In the genomic region with DNA sequence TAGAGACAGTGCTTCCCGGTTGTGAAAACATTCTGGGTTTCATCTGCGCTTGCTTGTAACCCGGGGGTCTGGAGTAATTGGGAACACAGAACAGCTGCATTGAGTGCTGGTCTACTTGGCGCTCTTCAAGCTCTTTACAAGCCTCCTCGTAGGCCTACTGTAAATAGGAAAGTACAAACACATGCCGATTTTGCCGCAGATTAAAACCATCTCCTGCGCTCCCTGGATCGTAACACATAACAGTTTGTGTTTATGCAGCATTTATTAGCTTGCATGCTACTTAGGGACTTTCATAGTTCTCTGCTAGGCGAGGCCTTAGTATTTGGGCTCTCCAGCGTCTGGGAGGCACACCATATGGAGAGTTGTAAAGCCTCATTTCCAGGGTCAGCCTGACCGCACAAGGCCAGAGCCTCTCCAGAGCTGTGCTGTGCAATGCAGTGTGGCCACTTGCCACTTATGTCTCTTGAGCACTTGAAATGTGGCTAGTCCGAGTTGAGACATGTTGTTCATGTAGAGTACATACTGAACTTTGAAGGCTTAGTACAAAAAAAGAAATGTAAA, we compare ENCODE assay signal across 17 cellular contexts.
DNase-seq lines count a peak whose midpoint lies in the region; ATAC-seq and TF ChIP-seq lines count a peak whose summit lies in the region.
"Had no signal": no experiment of that assay in that cellular context is flagged by ENCODE, and none has a peak within 500 bp of the region (broad histone marks: within the 10 kb centered on the region; RNA-seq: fewer than 3 reads in every experiment).

No MANE protein-coding gene starts in this region.

- no peaks in the 10 kb centered on the region for H3K27me3 ChIP-seq in HCT116 (ENCODE audit: insufficient read depth, low read length)
- H3K27me3 ChIP-seq in left lung, result no peaks in the 10 kb centered on the region
- no peaks in the 10 kb centered on the region for H3K27me3 ChIP-seq in stomach smooth muscle (ENCODE audit: control insufficient read depth in 1 of 2, insufficient read depth in 2 of 2, low read length in 2 of 2)
- H3K27me3 ChIP-seq: right lobe of liver had no signal

- no peak for TF ChIP-seq POLR2A in HCT116 (IDR thresholded peaks at IDR 0.05; ENCODE audit: borderline replicate concordance, extremely low read depth, insufficient read depth, insufficient read length)

- no peaks in the 10 kb centered on the region for H3K36me3 Mint-ChIP-seq in brain
- H3K36me3 Mint-ChIP-seq in glutamatergic neuron (ENCODE audit: unreplicated experiment), result no peaks in the 10 kb centered on the region

- H3K4me3 Mint-ChIP-seq in brain (no peak overlapping the region), glutamatergic neuron (ENCODE audit: unreplicated experiment) (no peak overlapping the region)
- H3K4me3 Mint-ChIP-seq: H9, IgD-negative memory B cell had no signal

- CTCF ChIA-PET in HCT116 (lab: Charles Lee), result no interaction called here

- H3K4me1 Mint-ChIP-seq in brain (peaks cover 14% of the 10 kb centered on the region), glutamatergic neuron (ENCODE audit: low read depth, unreplicated experiment) (no peaks in the 10 kb centered on the region)
- H3K4me1 Mint-ChIP-seq: IgD-negative memory B cell had no signal

- H4K20me1 ChIP-seq in HCT116 (ENCODE audit: insufficient read depth), result no peaks in the 10 kb centered on the region

- H3K79me2 ChIP-seq in HCT116 (ENCODE audit: insufficient read depth, low read length), result no peaks in the 10 kb centered on the region

- H3K9ac ChIP-seq in HCT116 (ENCODE audit: low read length), result no peak overlapping the region
- H3K9ac ChIP-seq in stomach smooth muscle (ENCODE audit: low read length in 2 of 2), result no peak overlapping the region

- peaks cover 7% of the 10 kb centered on the region for H3K27me3 Mint-ChIP-seq in brain
- H3K27me3 Mint-ChIP-seq in glutamatergic neuron (ENCODE audit: unreplicated experiment), result no peaks in the 10 kb centered on the region
- H3K27me3 Mint-ChIP-seq: IgD-negative memory B cell had no signal

- H3K27ac Mint-ChIP-seq in brain, result peak overlapping the region in 3 of 5 experiments; percentile 22 to 88 (median 72)
- H3K27ac Mint-ChIP-seq in glutamatergic neuron (ENCODE audit: unreplicated experiment), result no peak overlapping the region
- H3K27ac Mint-ChIP-seq: IgD-negative memory B cell had no signal

- H3K9me3 Mint-ChIP-seq in brain (no peaks in the 10 kb centered on the region), glutamatergic neuron (ENCODE audit: unreplicated experiment) (no peaks in the 10 kb centered on the region)
- H3K9me3 Mint-ChIP-seq: H9, IgD-negative memory B cell had no signal

- no peak for TF ChIP-seq RAD21 in HCT116 (IDR thresholded peaks at IDR 0.05; ENCODE audit: low read depth)

- POLR2A ChIA-PET in HCT116 (lab: Charles Lee), result no interaction called here

- ATAC-seq in HCT116, result no peak
- peak; percentile 58 for ATAC-seq in left lung
- ATAC-seq in HG03097 (IDR thresholded peaks at IDR 0.05; ENCODE audit: low FRiP score, unreplicated experiment), result no peak
- ATAC-seq: SK-N-SH treated with all-trans-retinoic acid at 6 μM for 48 hours had no signal

- H3K36me3 ChIP-seq in HCT116 (ENCODE audit: control insufficient read depth in 1 of 2, insufficient read depth in 2 of 2, low read length in 2 of 2) (no peaks in the 10 kb centered on the region), left lung (no peaks in the 10 kb centered on the region), stomach smooth muscle (ENCODE audit: control insufficient read depth in 2 of 2, insufficient read depth in 2 of 2, low read length in 2 of 2) (no peaks in the 10 kb centered on the region)
- H3K36me3 ChIP-seq: right lobe of liver had no signal

- H3K9me3 ChIP-seq in HCT116 (ENCODE audit: control insufficient read depth in 1 of 2, insufficient read depth in 1 of 2, low read depth in 1 of 2, low read length in 2 of 2) (no peaks in the 10 kb centered on the region), left lung (no peaks in the 10 kb centered on the region), stomach smooth muscle (ENCODE audit: control insufficient read depth in 2 of 2, low read length in 2 of 2) (no peaks in the 10 kb centered on the region)
- H3K9me3 ChIP-seq: right lobe of liver had no signal

- intact Hi-C loops in HCT116 (cut with micrococcal nuclease) (no loop called here), left lung (cut with DNase I) (no loop called here)

- DNase-seq in HCT116 (ENCODE audit: low read depth, low spot score), result no peak
- peak in 1 of 2 donors; percentile 40 for DNase-seq in left lung
- no peak for DNase-seq in activated T-cell treated with anti-CD3 and anti-CD28 coated beads, Interleukin-2, amount 50 U/mL, for 1 hour
- no peak for DNase-seq in glutamatergic neuron
- no peak for DNase-seq in NK-92 (lab: John Stamatoyannopoulos, UW; ENCODE audit: unreplicated experiment)
- DNase-seq: activated naive CD4-positive, alpha-beta T cell treated with Interleukin-2 at 50 U/mL for 16 hours; AML-193; DMS53; H9; NCI-H1105; right lobe of liver; stimulated activated naive CD4-positive, alpha-beta T cell had no signal

- H3K4me2 ChIP-seq in HCT116 (ENCODE audit: low read length), result no peak overlapping the region

- H3K9me2 ChIP-seq in HCT116 (ENCODE audit: insufficient read depth), result no peaks in the 10 kb centered on the region

- H3K4me1 ChIP-seq in HCT116 (ENCODE audit: control insufficient read depth in 1 of 2, insufficient read depth in 2 of 2, low read length in 2 of 2) (peaks cover 0 to 6% of the 10 kb centered on the region in 2 experiments; a peak in 1 of 4 replicates), left lung (peaks cover 11 to 43% of the 10 kb centered on the region in 2 donors), stomach smooth muscle (ENCODE audit: control insufficient read depth, insufficient read depth, low read length) (peaks cover 32% of the 10 kb centered on the region)
- H3K4me1 ChIP-seq: right lobe of liver had no signal

- TF ChIP-seq CTCF in HCT116 (IDR thresholded peaks at IDR 0.05 in 2 of 3, conservative IDR thresholded peaks at IDR 0.05 in 1 of 3; ENCODE audit: borderline replicate concordance in 1 of 3, insufficient read depth in 1 of 3, low read depth in 2 of 3, low read length in 2 of 3) (no peak), brain (conservative IDR thresholded peaks at IDR 0.05) (no peak), left lung (IDR thresholded peaks at IDR 0.05) (no peak), glutamatergic neuron (IDR thresholded peaks at IDR 0.05; ENCODE audit: partially characterized antibody, unreplicated experiment) (no peak)

- H3K27ac ChIP-seq in HCT116 (ENCODE audit: low read depth, low read length) (no peak overlapping the region), left lung (peak overlapping the region; percentile 64 to 71), stomach smooth muscle (ENCODE audit: low read length) (peak overlapping the region; percentile 49)

- H2AFZ ChIP-seq in HCT116 (ENCODE audit: low read depth, low read length, poor library complexity, severe bottlenecking), result no peak overlapping the region

- BruUV-seq in HCT116 (replicated peaks; lab: Mats Ljungman, UMichigan), result no TSS peak

- RAD21 ChIA-PET in HCT116 (lab: Charles Lee; ENCODE audit: low non-redundant PET in 1 of 2, low total read pairs in 2 of 2, uncharacterized antibody in 2 of 2, unreplicated experiment in 2 of 2), result no interaction called here

- H3K4me3 ChIP-seq in HCT116 (replicated peaks in 1 of 2; ENCODE audit: low read depth in 1 of 2, low read length in 2 of 2) (no peak overlapping the region), left lung (no peak overlapping the region), stomach smooth muscle (ENCODE audit: low read length in 2 of 2) (no peak overlapping the region)
- H3K4me3 ChIP-seq: right lobe of liver had no signal

TF ChIP-seq in HCT116, 20 proteins besides CTCF, POLR2A, EP300 and RAD21:
- TF ChIP-seq EZH2phosphoT487 (IDR thresholded peaks at IDR 0.05; ENCODE audit: borderline replicate concordance) (no peak), ZFX (IDR thresholded peaks at IDR 0.05) (0 out of 2 replicates have a peak, but pooled peaks have one; percentile 10)
